ENCODE assay signal across 12 cellular contexts in the genomic region with DNA sequence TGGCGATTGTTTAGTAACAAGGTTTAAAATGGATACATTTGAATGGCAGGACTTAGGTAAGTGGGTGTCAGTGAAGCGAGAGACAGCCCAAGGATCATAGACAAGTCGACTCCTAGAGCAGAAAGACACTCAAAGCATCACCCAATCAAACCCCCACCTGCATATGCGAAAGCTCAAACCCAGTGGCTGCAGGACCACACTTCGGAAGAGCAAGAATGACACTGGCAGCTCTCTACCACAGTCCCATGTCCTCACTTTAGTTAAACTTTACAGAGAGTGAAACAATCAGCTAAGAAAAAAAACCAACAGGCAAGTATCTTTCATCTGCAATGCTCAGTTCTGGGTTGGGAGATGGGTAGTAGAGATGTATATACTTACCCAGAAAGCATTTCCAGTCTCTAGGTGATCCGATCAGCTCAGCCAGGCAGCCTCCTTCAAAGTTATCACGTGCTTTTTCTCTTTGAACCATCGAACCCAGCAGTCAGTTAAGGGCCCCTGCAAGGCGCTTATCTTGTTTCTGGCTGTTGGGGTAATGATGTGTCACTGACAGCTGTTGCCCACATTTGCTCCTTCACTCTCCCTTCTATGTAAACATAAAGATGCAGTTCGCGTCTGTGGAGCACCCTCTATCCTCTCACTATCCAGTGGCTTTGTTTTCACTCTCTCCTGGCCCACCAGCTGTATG.
DNase-seq lines count a peak whose midpoint lies in the region; ATAC-seq and FAIRE-seq lines count a peak whose summit lies in the region.
"Had no signal": no experiment of that assay in that cellular context is flagged by ENCODE, and none has a peak within 500 bp of the region (broad histone marks: within the 10 kb centered on the region; RNA-seq: fewer than 3 reads in every experiment).

No MANE protein-coding gene starts in this region.

- peak overlapping the region; percentile 92 to 97 (median 94) for H3K27ac Mint-ChIP-seq in immature natural killer cell

- peaks cover 7 to 21% (median 16%) of the 10 kb centered on the region in 3 donors for H3K36me3 Mint-ChIP-seq in immature natural killer cell

- peaks cover 0 to 4% (median 4%) of the 10 kb centered on the region in 3 donors for H3K27me3 Mint-ChIP-seq in immature natural killer cell (ENCODE audit: low read depth in 3 of 3)

- ATAC-seq in HG03039 (IDR thresholded peaks at IDR 0.05; ENCODE audit: unreplicated experiment) (no peak), HG03045 (IDR thresholded peaks at IDR 0.05; ENCODE audit: unreplicated experiment) (no peak)

- FAIRE-seq in frontal cortex (lab: Jason Lieb, UNC): no peak
- FAIRE-seq: keratinocyte had no signal

- DNase-seq in DMS153 (lab: John Stamatoyannopoulos, UW) (peak; percentile 60), NCI-H1105 (lab: John Stamatoyannopoulos, UW) (peak; percentile 17), NCI-H748 treated with DMSO at 0.1 percent for 48 hours (lab: John Stamatoyannopoulos, UW) (peak; percentile 81), immature natural killer cell (peak in 2 of 3 donors; percentile 61 to 65), SIG-M5 (lab: John Stamatoyannopoulos, UW) (no peak), frontal cortex (ENCODE audit: low spot score in 2 of 2) (no peak)
- DNase-seq: activated gamma-delta T cell treated with Interleukin-2 at 50 U/mL for 16 hours, GM23248, uterus had no signal

- H3K9me3 Mint-ChIP-seq in immature natural killer cell: no peaks in the 10 kb centered on the region

- peaks cover 93 to 100% of the 10 kb centered on the region in 2 donors for H3K4me1 Mint-ChIP-seq in immature natural killer cell

- H3K4me3 Mint-ChIP-seq in immature natural killer cell: peak overlapping the region; percentile 80 to 89 (median 85)

Comparison
In these comparisons a context has a peak if more than half of its experiments do, and no peak if none do; other contexts are left out.
1. DNase-seq: peak in DMS153 (single experiment), NCI-H1105 (single experiment), NCI-H748 treated with DMSO at 0.1 percent for 48 hours (single experiment) and immature natural killer cell (2 of 3); none in SIG-M5 (single experiment) and frontal cortex (0 of 2).